Comparison of ENCODE assay signal across 8 cellular contexts in genomic region chr19:1470864-1471513, GRCh38. TPM values are rescaled to one million over a fixed set of nuclear protein-coding genes. Genes with fewer than 3 reads are reported as not detected.
A peak's percentile ranks its signal among the peaks of the same experiment; 100 is the strongest.
DNase-seq lines count a peak whose midpoint lies in the region; ATAC-seq and TF ChIP-seq lines count a peak whose summit lies in the region.

No MANE protein-coding gene starts in this region.

- H3K9me3 ChIP-seq in HEK293 (ENCODE audit: control insufficient read depth, insufficient read depth, low read depth, low read length) (no peaks in the 10 kb centered on the region), esophagus squamous epithelium (no peaks in the 10 kb centered on the region)

- CTCF ChIA-PET in HEK293 (lab: Yijun Ruan, JAX), result interaction anchor here (0.9 to 1.1 kb wide), 2 partner anchors 191 to 205 kb away, joined by 3 to 4 read pairs; no protein-coding TSS in a partner anchor

- ATAC-seq in GM18868 (IDR thresholded peaks at IDR 0.05; ENCODE audit: unreplicated experiment) (no peak), GM19023 (IDR thresholded peaks at IDR 0.05; ENCODE audit: unreplicated experiment) (no peak)

- POLR2A ChIA-PET in HEK293 (lab: Yijun Ruan, JAX), result interaction anchor here (0.9 to 2.2 kb wide), 6 partner anchors 12 to 94 kb away, joined by 3 to 6 read pairs (median 4); no protein-coding TSS in a partner anchor

- peaks cover 30 to 91% (median 45%) of the 10 kb centered on the region in 4 donors for H3K27me3 ChIP-seq in esophagus squamous epithelium
- H3K27me3 ChIP-seq in rectal smooth muscle tissue (ENCODE audit: control insufficient read depth, insufficient read depth, low read length), result peaks cover 54% of the 10 kb centered on the region

- H3K9ac ChIP-seq in rectal smooth muscle tissue (ENCODE audit: low read length), result no peak overlapping the region

- TF ChIP-seq POLR2A in esophagus squamous epithelium (IDR thresholded peaks at IDR 0.05), result no peak

- H3K36me3 ChIP-seq in HEK293 (ENCODE audit: control insufficient read depth in 2 of 2, insufficient read depth in 1 of 2, low read length in 2 of 2), result peaks cover 0 to 16% of the 10 kb centered on the region in 2 experiments; a peak in 2 of 3 replicates
- peaks cover 0 to 18% (median 0%) of the 10 kb centered on the region in 3 donors for H3K36me3 ChIP-seq in esophagus squamous epithelium
- peaks cover 3% of the 10 kb centered on the region for H3K36me3 ChIP-seq in rectal smooth muscle tissue (ENCODE audit: control insufficient read depth, insufficient read depth, low read length)

- no peak for TF ChIP-seq CTCF in HEK293 (tag by site-specific recombination; IDR thresholded peaks at IDR 0.05)
- TF ChIP-seq CTCF in esophagus squamous epithelium (IDR thresholded peaks at IDR 0.05), result no peak

- 0 to 4% methylated on average over 1 to 14 of the region's 40 CpGs for WGBS in esophagus squamous epithelium, 2 donors

- intact Hi-C loops in esophagus squamous epithelium (cut with DNase I), result no loop called here

- DNase-seq in RPMI8226, result peak; percentile 80
- DNase-seq in esophagus squamous epithelium (lab: John Stamatoyannopoulos, UW), result no peak
- DNase-seq in midbrain (lab: John Stamatoyannopoulos, UW), result no peak
- no peak for DNase-seq in Ammon's horn (ENCODE audit: low spot score)

- H3K4me1 ChIP-seq in HEK293 (ENCODE audit: control insufficient read depth, insufficient read depth, low read length) (peaks cover 12% of the 10 kb centered on the region), esophagus squamous epithelium (peaks cover 48 to 72% (median 59%) of the 10 kb centered on the region in 3 donors), rectal smooth muscle tissue (ENCODE audit: control insufficient read depth, insufficient read depth, low read length) (peaks cover 7% of the 10 kb centered on the region)

- H3K4me3 ChIP-seq in HEK293 (ENCODE audit: low read depth, low read length) (peak overlapping the region; percentile 28), esophagus squamous epithelium (peak overlapping the region; percentile 21 to 63 (median 36)), rectal smooth muscle tissue (ENCODE audit: low read length) (peak overlapping the region; percentile 57)

- H3K27ac ChIP-seq in HEK293 (ENCODE audit: extremely low read depth, low read depth, low read length) (no peak overlapping the region; the same call in 1 of the 2 replicates), esophagus squamous epithelium (no peak overlapping the region), rectal smooth muscle tissue (ENCODE audit: low read depth, low read length) (no peak overlapping the region)

TF ChIP-seq in HEK293, 187 proteins besides CTCF, POLR2A, EP300 and RAD21 (continues in another document):
- TF ChIP-seq ZBTB7A (tag by site-specific recombination; IDR thresholded peaks at IDR 0.05; ENCODE audit: low read depth) (peak; percentile 91), ZSCAN4 (tag by site-specific recombination; IDR thresholded peaks at IDR 0.05) (no peak), SP3 (tag by site-specific recombination; IDR thresholded peaks at IDR 0.05) (peak; percentile 60), KLF17 (tag by site-specific recombination; IDR thresholded peaks at IDR 0.05) (peak; percentile 68), ZNF341 (tag by site-specific recombination; IDR thresholded peaks at IDR 0.05; ENCODE audit: low read depth) (0 out of 2 replicates have a peak, but pooled peaks have one; percentile 18), ZNF777 (tag by site-specific recombination; IDR thresholded peaks at IDR 0.05; ENCODE audit: borderline replicate concordance) (no peak), KLF10 (tag by site-specific recombination; IDR thresholded peaks at IDR 0.05) (peak; percentile 46; the same call in 1 of the 2 replicates), ZNF600 (tag by site-specific recombination; IDR thresholded peaks at IDR 0.05) (peak; percentile 75), ZNF24 (tag by site-specific recombination; IDR thresholded peaks at IDR 0.05) (0 out of 2 replicates have a peak, but pooled peaks have one; percentile 34), ZBTB11 (tag by site-specific recombination; conservative IDR thresholded peaks at IDR 0.05; ENCODE audit: low read depth) (peak; percentile 65), GLIS1 (tag by site-specific recombination; IDR thresholded peaks at IDR 0.05) (peak; percentile 51; the same call in 1 of the 2 replicates), PRDM10 (tag by site-specific recombination; IDR thresholded peaks at IDR 0.05) (peak; percentile 99), ZNF335 (tag by site-specific recombination; conservative IDR thresholded peaks at IDR 0.05) (peak; percentile 93), GFI1B (tag by site-specific recombination; IDR thresholded peaks at IDR 0.05) (no peak), ZNF658 (tag by site-specific recombination; IDR thresholded peaks at IDR 0.05) (no peak), KLF1 (tag by site-specific recombination; IDR thresholded peaks at IDR 0.05) (peak; percentile 8; the same call in 1 of the 2 replicates)

RNA-seq across cellular contexts. Expression of gene C19orf25, which starts 8.0 kb away (rescaled TPM):
- total RNA-seq in esophagus squamous epithelium, result 10 to 100 TPM; 17.8 to 24.5 (median 23.0) TPM

RNA-seq across cellular contexts. Expression of gene PCSK4, which starts 19.2 kb away (rescaled TPM):
- total RNA-seq in esophagus squamous epithelium, result 1 to 10 TPM in 2 of 4 donors, under 1 TPM in 2; 0.35 to 5.5 (median 1.1) TPM

RNA-seq across cellular contexts. Expression of gene REEP6, which starts 20.0 kb away (rescaled TPM):
- total RNA-seq in esophagus squamous epithelium, result 10 to 100 TPM in 2 of 4 donors, 1 to 10 TPM in 2; 5.7 to 13.8 (median 9.4) TPM

RNA-seq across cellular contexts. Expression of gene APC2, which starts 21.1 kb away (rescaled TPM):
- under 1 TPM in 1 of 4 donors, not detected in 3; under 0.01 TPM for total RNA-seq in esophagus squamous epithelium

RNA-seq across cellular contexts. Expression of gene RPS15, which starts 32.8 kb away (rescaled TPM):
- total RNA-seq in esophagus squamous epithelium, result 1,000 to 10,000 TPM; 2,502 to 3,774 (median 3,129) TPM
